ENCODE assay signal across 8 cellular contexts in the genomic region with DNA sequence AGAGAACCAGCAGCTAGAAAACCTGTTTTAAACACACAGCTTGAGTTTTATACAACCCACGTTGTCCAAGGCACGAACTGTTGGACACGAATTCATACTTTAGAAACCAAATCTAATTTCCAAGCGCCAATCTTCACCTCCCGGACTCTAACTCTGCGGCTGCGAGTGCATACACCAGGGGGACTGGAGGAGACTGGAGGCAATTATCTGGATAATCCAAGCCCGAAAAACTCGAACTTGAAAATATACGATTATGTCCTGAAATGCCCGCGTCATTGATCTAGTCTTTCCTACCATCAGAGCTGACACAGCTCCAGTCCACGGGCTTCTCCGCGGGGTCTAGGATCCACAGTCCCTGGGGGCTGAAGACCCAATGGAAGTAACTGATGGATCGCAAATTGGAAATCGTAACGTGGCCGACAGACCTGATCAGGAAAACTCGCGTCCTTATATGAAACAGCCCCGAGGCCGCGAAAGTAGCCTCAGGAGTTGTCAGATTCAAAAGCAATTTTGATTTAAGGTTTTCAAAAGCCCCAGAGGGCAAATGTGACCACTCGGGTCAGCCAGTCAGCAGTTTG. TPM values are rescaled to one million over a fixed set of nuclear protein-coding genes. Genes with fewer than 3 reads are reported as not detected.
DNase-seq lines count a peak whose midpoint lies in the region; ATAC-seq, FAIRE-seq and TF ChIP-seq lines count a peak whose summit lies in the region.

No MANE protein-coding gene starts in this region.

- H3K14ac ChIP-seq in H1 (ENCODE audit: insufficient read length) = no peak overlapping the region

- peaks cover 84% of the 10 kb centered on the region for H3K27me3 Mint-ChIP-seq in T-helper 1 cell treated with Interleukin-12 subunit alpha and Interleukin-12 subunit beta and Interleukin-4 antibody, amounts not matched to agents 30 μg/mL and 1 μg/mL, for 36 hours (ENCODE audit: low read depth)

- no peak overlapping the region for H2BK15ac ChIP-seq in H1 (ENCODE audit: low read length)

- no peak for TF ChIP-seq POLR2A in H1 (IDR thresholded peaks at IDR 0.05; ENCODE audit: control extremely low read depth in 1 of 2, low read depth in 2 of 2, low read length in 2 of 2)

- H3K23me2 ChIP-seq in H1 (ENCODE audit: low read depth, low read length) = peaks cover 27% of the 10 kb centered on the region

- H3K27ac ChIP-seq in H1 (ENCODE audit: low read depth, low read length) = no peak overlapping the region
- no peak overlapping the region for H3K27ac ChIP-seq in neural cell (ENCODE audit: low read length)

- H3K4me3 ChIP-seq in AG09309 (ENCODE audit: control insufficient read depth, low read depth, low read length) (peak overlapping the region; percentile 47), H7 (ENCODE audit: insufficient read depth, low read depth, low read length) (peak overlapping the region; percentile 84), H1 (ENCODE audit: extremely low read depth in 1 of 4, insufficient read depth in 2 of 4, low read depth in 3 of 4, low read length in 4 of 4) (peak overlapping the region; percentile 72 to 77 (median 76)), neural cell (ENCODE audit: low read length) (peak overlapping the region; percentile 74)

- H3K27ac Mint-ChIP-seq in T-helper 1 cell treated with Interleukin-12 subunit alpha and Interleukin-12 subunit beta and Interleukin-4 antibody, amounts not matched to agents 30 μg/mL and 1 μg/mL, for 36 hours = no peak overlapping the region

- H3K9me2 ChIP-seq in neural cell (ENCODE audit: insufficient read depth, low read length) = no peaks in the 10 kb centered on the region

- H3K4ac ChIP-seq in H1 (replicated peaks; ENCODE audit: insufficient read length, low read depth, low read length) = no peak overlapping the region

- POLR2A ChIA-PET in H1 (lab: Charles Lee; ENCODE audit: partially characterized antibody) = interaction anchor here (0.8 to 2.3 kb wide), 6 partner anchors 40 to 57 kb away, joined by 3 to 12 read pairs (median 5); a partner anchor contains a TSS

- H3K79me1 ChIP-seq in H1 (ENCODE audit: low read depth, low read length) = peaks cover 4% of the 10 kb centered on the region; the same call in 1 of the 2 replicates

- H2AFZ ChIP-seq in H1 (ENCODE audit: low read length) = no peak overlapping the region
- no peak overlapping the region for H2AFZ ChIP-seq in neural cell (ENCODE audit: low read depth, low read length)

- no peak overlapping the region for H2BK120ac ChIP-seq in H1 (replicated peaks; ENCODE audit: low read depth, low read length)

- TF ChIP-seq CTCF in AG09309 (IDR thresholded peaks at IDR 0.05; ENCODE audit: control insufficient read depth, insufficient read depth, low read depth, low read length, missing control alignments) (no peak), H1 (IDR thresholded peaks at IDR 0.05; ENCODE audit: control extremely low read depth in 1 of 3, insufficient read depth in 1 of 3, low read depth in 1 of 3, low read length in 3 of 3) (no peak), neural cell (IDR thresholded peaks at IDR 0.05; ENCODE audit: poor library complexity, severe bottlenecking) (no peak)

- H3K56ac ChIP-seq in H1 (replicated peaks; ENCODE audit: insufficient read length, low read depth, low read length) = no peak overlapping the region

- H4K91ac ChIP-seq in H1 (replicated peaks; ENCODE audit: insufficient read length, low read length) = peak overlapping the region; percentile 12

- CTCF ChIA-PET in H1 (lab: Charles Lee; ENCODE audit: partially characterized antibody) = interaction anchor here (1.5 to 2.0 kb wide), 2 partner anchors 8 to 435 kb away, joined by 7 to 8 read pairs; no protein-coding TSS in a partner anchor

- peaks cover 14% of the 10 kb centered on the region for H3K27me3 ChIP-seq in H7 (ENCODE audit: control insufficient read depth, insufficient read depth, low read length)
- H3K27me3 ChIP-seq in H1 (replicated peaks in 1 of 4; ENCODE audit: control insufficient read depth in 3 of 4, extremely low read depth in 1 of 4, insufficient read depth in 3 of 4, low read length in 3 of 4) = peaks cover 0 to 25% (median 16%) of the 10 kb centered on the region in 4 experiments; a peak in 6 of 7 replicates
- H3K27me3 ChIP-seq in neural cell (ENCODE audit: insufficient read depth, low read depth, low read length) = peaks cover 90% of the 10 kb centered on the region

- H3K23ac ChIP-seq in H1 (ENCODE audit: insufficient read length) = no peak overlapping the region

- peak overlapping the region; percentile 66; the same call in 1 of the 2 replicates for H3K18ac ChIP-seq in H1 (ENCODE audit: extremely low read depth, low read length)

- H3K36me3 ChIP-seq in H7 (replicated peaks; ENCODE audit: control insufficient read depth, insufficient read depth, low read length) (no peaks in the 10 kb centered on the region; the same call in 1 of the 2 replicates), H1 (ENCODE audit: control insufficient read depth in 2 of 4, insufficient read depth in 4 of 4, low read length in 3 of 4) (no peaks in the 10 kb centered on the region), neural cell (ENCODE audit: insufficient read depth, low read length) (no peaks in the 10 kb centered on the region)

- H3K79me2 ChIP-seq in H1 (ENCODE audit: control insufficient read depth in 1 of 2, insufficient read depth in 2 of 2, low read length in 2 of 2) = peaks cover 0 to 22% of the 10 kb centered on the region in 2 experiments; a peak in 3 of 4 replicates
- no peaks in the 10 kb centered on the region for H3K79me2 ChIP-seq in neural cell (replicated peaks; ENCODE audit: insufficient read depth, low read length)

- no peak for FAIRE-seq in H1 (lab: Jason Lieb, UNC)

- ATAC-seq in GM21576 (IDR thresholded peaks at IDR 0.05; ENCODE audit: unreplicated experiment) = no peak

- H3K36me3 Mint-ChIP-seq in T-helper 1 cell treated with Interleukin-12 subunit alpha and Interleukin-12 subunit beta and Interleukin-4 antibody, amounts not matched to agents 30 μg/mL and 1 μg/mL, for 36 hours (ENCODE audit: low read depth) = peaks cover 4% of the 10 kb centered on the region

- no peak overlapping the region for H2BK12ac ChIP-seq in H1 (ENCODE audit: low read depth, low read length)

- TF ChIP-seq EP300 in H1 (IDR thresholded peaks at IDR 0.05; ENCODE audit: borderline replicate concordance in 1 of 2, low read depth in 2 of 2, low read length in 2 of 2) (no peak), neural cell (conservative IDR thresholded peaks at IDR 0.05; ENCODE audit: poor library complexity, severe bottlenecking) (no peak)

- peaks cover under 1 to 13% (median 8%) of the 10 kb centered on the region in 4 experiments; a peak in 5 of 7 replicates for H3K4me1 ChIP-seq in H1 (replicated peaks in 1 of 4; ENCODE audit: control insufficient read depth in 3 of 4, insufficient read depth in 4 of 4, low read length in 3 of 4)

- no peak for DNase-seq in AG09309 (ENCODE audit: low read depth)
- peak; percentile 48 for DNase-seq in H7
- no peak for DNase-seq in H1 (ENCODE audit: low read depth in 1 of 2, low spot score in 2 of 2)
- no peak for DNase-seq in H4 (ENCODE audit: low spot score)
- DNase-seq in pons (ENCODE audit: low spot score) = no peak

- peaks cover 2 to 5% of the 10 kb centered on the region in 2 experiments for H4K20me1 ChIP-seq in H1 (replicated peaks in 1 of 2; ENCODE audit: control insufficient read depth in 1 of 2, insufficient read depth in 2 of 2, low read length in 2 of 2)
- no peaks in the 10 kb centered on the region for H4K20me1 ChIP-seq in neural cell (ENCODE audit: insufficient read depth)

- H3K9me3 Mint-ChIP-seq in T-helper 1 cell treated with Interleukin-12 subunit alpha and Interleukin-12 subunit beta and Interleukin-4 antibody, amounts not matched to agents 30 μg/mL and 1 μg/mL, for 36 hours = no peaks in the 10 kb centered on the region

- no peaks in the 10 kb centered on the region for H3F3A ChIP-seq in neural cell (ENCODE audit: insufficient read depth, low read length, poor library complexity, severe bottlenecking)

- peak overlapping the region; percentile 87 for H4K8ac ChIP-seq in H1 (ENCODE audit: extremely low read depth, insufficient read depth, low read length)

- TF ChIP-seq RAD21 in H1 (IDR thresholded peaks at IDR 0.05 in 1 of 2, conservative IDR thresholded peaks at IDR 0.05 in 1 of 2; ENCODE audit: low read depth in 2 of 2, low read length in 2 of 2) (no peak), neural cell (conservative IDR thresholded peaks at IDR 0.05) (no peak)

- peak overlapping the region; percentile 15; the same call in 1 of the 2 replicates for H2BK20ac ChIP-seq in H1 (ENCODE audit: low read length)

- H3K9me3 ChIP-seq in H1 (ENCODE audit: insufficient read depth in 2 of 2, low read depth in 1 of 2, low read length in 1 of 2) = no peaks in the 10 kb centered on the region
- H3K9me3 ChIP-seq in neural cell (ENCODE audit: low read length) = no peaks in the 10 kb centered on the region

- no peak overlapping the region for H2BK5ac ChIP-seq in H1 (ENCODE audit: low read depth, low read length)

- H3K4me1 Mint-ChIP-seq in T-helper 1 cell treated with Interleukin-12 subunit alpha and Interleukin-12 subunit beta and Interleukin-4 antibody, amounts not matched to agents 30 μg/mL and 1 μg/mL, for 36 hours (ENCODE audit: low read depth) = peaks cover 28% of the 10 kb centered on the region

- whole genome bisulfite sequencing in H1 (ENCODE audit: extremely low coverage in 1 of 2, insufficient coverage in 1 of 2, insufficient read length in 1 of 2, insufficient replicate concordance in 2 of 2, low coverage in 1 of 2, low lambda C conversion rate in 2 of 2, missing lambda C conversion rate in 1 of 2), 2 experiments = 3% methylated on average over 25 of the region's 25 CpGs; no CpG with 5 or more reads in 1 of the 2 experiments

- no peak overlapping the region for H4K5ac ChIP-seq in H1 (ENCODE audit: insufficient read length, low read depth, low read length)

- no peak overlapping the region for H2AK5ac ChIP-seq in H1 (ENCODE audit: low read depth, low read length)

- H3K9ac ChIP-seq in H1 (replicated peaks in 1 of 4; ENCODE audit: extremely low read depth in 1 of 4, low read depth in 3 of 4, low read length in 3 of 4) (no peak overlapping the region; a peak in 1 of 7 replicates), neural cell (ENCODE audit: low read length) (no peak overlapping the region)

- H3K4me2 ChIP-seq in H1 (ENCODE audit: insufficient read depth in 1 of 2, low read depth in 2 of 2, low read length in 2 of 2) = peak overlapping the region; percentile 96 to 99
- peak overlapping the region; percentile 50 for H3K4me2 ChIP-seq in neural cell (ENCODE audit: low read length)

- H3K4me3 Mint-ChIP-seq in T-helper 1 cell treated with Interleukin-12 subunit alpha and Interleukin-12 subunit beta and Interleukin-4 antibody, amounts not matched to agents 30 μg/mL and 1 μg/mL, for 36 hours = peak overlapping the region; percentile 80

RNA-seq across cellular contexts. Expression of a gene that starts 0.8 kb away (rescaled TPM):
- 19.3 and 30.4 TPM in 2 replicates for total RNA-seq in H7 (2014; rRNA removed; shearing (Covaris generic))
- total RNA-seq in H1 (2021; fragmentation: NEBNext Ultra II Directional; extraction: Animal tissue kit (Norgen Biotek cat#: 25700)) = 16.2 and 17.7 TPM in 2 replicates
- 9.1 and 12.6 TPM in 2 replicates for polyA plus RNA-seq in H1 (2011; rRNA removed)
- polyA plus RNA-seq in H1 (2011; cell fraction: cytosol; rRNA removed) = 7.7 TPM
- 8.0 TPM for polyA plus RNA-seq in H1 (2011; cell fraction: nucleus; rRNA removed)
- polyA plus RNA-seq in H1 (2012, experiment 1 of 2) = 6.4 to 8.2 TPM (median 7.2 TPM) in 4 replicates
- 6.0 TPM for polyA plus RNA-seq in H1 (2012, experiment 2 of 2)
- polyA plus RNA-seq in H1 (2013, experiment 1 of 2) = 10.8 TPM
- 11.3 TPM for polyA plus RNA-seq in H1 (2013, experiment 2 of 2)
- 4.2 TPM in 2 replicates for polyA minus RNA-seq in H1 (2011; rRNA and poly(A)+ RNA removed)
- polyA minus RNA-seq in H1 (2011; cell fraction: cytosol; rRNA and poly(A)+ RNA removed) = 7.3 TPM
- 6.2 TPM for polyA minus RNA-seq in H1 (2011; cell fraction: nucleus; rRNA and poly(A)+ RNA removed)
- 0.20 TPM in 1 of 2 replicates, not detected in the other for polyA plus RNA-seq in neural cell
- not detected in 2 replicates for polyA minus RNA-seq in neural cell
- total RNA-seq in H4 (2014; rRNA removed; shearing (Covaris generic)) = 0.93 TPM in 1 of 2 replicates, not detected in the other

RNA-seq across cellular contexts. Expression of a gene that starts 42.1 kb away (rescaled TPM):
- 3.0 and 4.1 TPM in 2 replicates for total RNA-seq in H7 (2014; rRNA removed; shearing (Covaris generic))
- 10.3 and 10.7 TPM in 2 replicates for total RNA-seq in H1 (2021; fragmentation: NEBNext Ultra II Directional; extraction: Animal tissue kit (Norgen Biotek cat#: 25700))
- 2.0 and 2.6 TPM in 2 replicates for polyA plus RNA-seq in H1 (2011; rRNA removed)
- polyA plus RNA-seq in H1 (2011; cell fraction: cytosol; rRNA removed) = 4.1 TPM
- polyA plus RNA-seq in H1 (2011; cell fraction: nucleus; rRNA removed) = 6.6 TPM
- polyA plus RNA-seq in H1 (2012, experiment 1 of 2) = 5.3 to 12.3 TPM (median 5.7 TPM) in 4 replicates
- polyA plus RNA-seq in H1 (2012, experiment 2 of 2) = 0.34 TPM
- polyA plus RNA-seq in H1 (2013, experiment 1 of 2) = 7.8 TPM
- 6.5 TPM for polyA plus RNA-seq in H1 (2013, experiment 2 of 2)
- 19.8 and 24.2 TPM in 2 replicates for polyA minus RNA-seq in H1 (2011; rRNA and poly(A)+ RNA removed)
- polyA minus RNA-seq in H1 (2011; cell fraction: cytosol; rRNA and poly(A)+ RNA removed) = 7.0 TPM
- polyA minus RNA-seq in H1 (2011; cell fraction: nucleus; rRNA and poly(A)+ RNA removed) = 12.3 TPM
- 13.7 and 17.1 TPM in 2 replicates for polyA plus RNA-seq in neural cell
- polyA minus RNA-seq in neural cell = 21.7 and 38.2 TPM in 2 replicates
- 26.1 and 33.4 TPM in 2 replicates for total RNA-seq in H4 (2014; rRNA removed; shearing (Covaris generic))
